In the genomic region with DNA sequence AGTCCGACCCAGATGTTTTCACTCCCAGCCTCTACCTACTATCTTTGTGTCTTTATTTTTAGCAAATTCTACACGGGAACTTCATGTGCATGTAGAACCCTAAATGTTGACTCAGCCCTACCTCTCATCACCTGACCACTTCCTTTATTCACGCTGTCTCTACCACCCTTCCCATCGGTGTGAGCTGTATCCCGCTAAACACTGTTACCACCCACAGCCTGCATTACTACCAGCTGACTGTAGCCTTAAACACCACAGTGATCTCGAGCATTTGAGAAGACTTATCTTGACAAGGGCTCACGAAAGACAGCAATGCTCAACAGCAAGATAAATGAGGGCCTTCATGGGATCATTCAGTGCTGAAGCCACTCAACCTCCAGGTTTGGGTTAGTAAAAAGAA, we compare ENCODE assay signal across 1 cellular context.
TF ChIP-seq lines count a peak whose summit lies in the region.

No MANE protein-coding gene starts in this region.

TF ChIP-seq in K562, 482 proteins besides CTCF, POLR2A, EP300 and RAD21:
- peak; percentile 44; the same call in 1 of the 2 replicates for TF ChIP-seq HMBOX1 (IDR thresholded peaks at IDR 0.05)
- no peak for TF ChIP-seq MTF1 (CRISPR knock-in tag; IDR thresholded peaks at IDR 0.05; ENCODE audit: borderline replicate concordance)
- TF ChIP-seq SLC30A9 (CRISPR knock-in tag; IDR thresholded peaks at IDR 0.05) = no peak
- TF ChIP-seq MEIS2 (IDR thresholded peaks at IDR 0.05; ENCODE audit: partially characterized antibody) = peak; percentile 64
- no peak for TF ChIP-seq DNMT1 (IDR thresholded peaks at IDR 0.05)
- TF ChIP-seq XRCC3 (IDR thresholded peaks at IDR 0.05) = no peak
- TF ChIP-seq, protein P1, sequence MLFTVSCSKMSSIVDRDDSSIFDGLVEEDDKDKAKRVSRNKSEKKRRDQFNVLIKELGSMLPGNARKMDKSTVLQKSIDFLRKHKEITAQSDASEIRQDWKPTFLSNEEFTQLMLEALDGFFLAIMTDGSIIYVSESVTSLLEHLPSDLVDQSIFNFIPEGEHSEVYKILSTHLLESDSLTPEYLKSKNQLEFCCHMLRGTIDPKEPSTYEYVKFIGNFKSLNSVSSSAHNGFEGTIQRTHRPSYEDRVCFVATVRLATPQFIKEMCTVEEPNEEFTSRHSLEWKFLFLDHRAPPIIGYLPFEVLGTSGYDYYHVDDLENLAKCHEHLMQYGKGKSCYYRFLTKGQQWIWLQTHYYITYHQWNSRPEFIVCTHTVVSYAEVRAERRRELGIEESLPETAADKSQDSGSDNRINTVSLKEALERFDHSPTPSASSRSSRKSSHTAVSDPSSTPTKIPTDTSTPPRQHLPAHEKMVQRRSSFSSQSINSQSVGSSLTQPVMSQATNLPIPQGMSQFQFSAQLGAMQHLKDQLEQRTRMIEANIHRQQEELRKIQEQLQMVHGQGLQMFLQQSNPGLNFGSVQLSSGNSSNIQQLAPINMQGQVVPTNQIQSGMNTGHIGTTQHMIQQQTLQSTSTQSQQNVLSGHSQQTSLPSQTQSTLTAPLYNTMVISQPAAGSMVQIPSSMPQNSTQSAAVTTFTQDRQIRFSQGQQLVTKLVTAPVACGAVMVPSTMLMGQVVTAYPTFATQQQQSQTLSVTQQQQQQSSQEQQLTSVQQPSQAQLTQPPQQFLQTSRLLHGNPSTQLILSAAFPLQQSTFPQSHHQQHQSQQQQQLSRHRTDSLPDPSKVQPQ (CRISPR knock-in tag; IDR thresholded peaks at IDR 0.05; ENCODE audit: borderline replicate concordance) = no peak
- peak; percentile 60; the same call in 1 of the 2 replicates for TF ChIP-seq ZBTB33 (CRISPR knock-in tag; IDR thresholded peaks at IDR 0.05)
- TF ChIP-seq, protein P2, sequence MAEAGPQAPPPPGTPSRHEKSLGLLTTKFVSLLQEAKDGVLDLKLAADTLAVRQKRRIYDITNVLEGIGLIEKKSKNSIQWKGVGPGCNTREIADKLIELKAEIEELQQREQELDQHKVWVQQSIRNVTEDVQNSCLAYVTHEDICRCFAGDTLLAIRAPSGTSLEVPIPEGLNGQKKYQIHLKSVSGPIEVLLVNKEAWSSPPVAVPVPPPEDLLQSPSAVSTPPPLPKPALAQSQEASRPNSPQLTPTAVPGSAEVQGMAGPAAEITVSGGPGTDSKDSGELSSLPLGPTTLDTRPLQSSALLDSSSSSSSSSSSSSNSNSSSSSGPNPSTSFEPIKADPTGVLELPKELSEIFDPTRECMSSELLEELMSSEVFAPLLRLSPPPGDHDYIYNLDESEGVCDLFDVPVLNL (CRISPR knock-in tag; IDR thresholded peaks at IDR 0.05; ENCODE audit: low read depth) = no peak
- no peak for TF ChIP-seq NCOA1 (IDR thresholded peaks at IDR 0.05; ENCODE audit: low read depth)
- no peak for TF ChIP-seq NONO (IDR thresholded peaks at IDR 0.05; ENCODE audit: low read depth in 2 of 2, low read length in 1 of 2)
- TF ChIP-seq ZNF239 (CRISPR knock-in tag; IDR thresholded peaks at IDR 0.05) = no peak
- no peak; the same call in 1 of the 2 replicates for TF ChIP-seq EHMT2 (IDR thresholded peaks at IDR 0.05)
- TF ChIP-seq ZFPM2 (CRISPR knock-in tag; IDR thresholded peaks at IDR 0.05) = no peak
- no peak for TF ChIP-seq BHLHE40 (IDR thresholded peaks at IDR 0.05; ENCODE audit: low read length)
- TF ChIP-seq PBX2 (CRISPR knock-in tag; IDR thresholded peaks at IDR 0.05; ENCODE audit: low read depth) = no peak
- TF ChIP-seq PBX2 (tag; conservative IDR thresholded peaks at IDR 0.05; ENCODE audit: low read depth) = peak; percentile 39; the same call in 1 of the 2 replicates
- no peak for TF ChIP-seq RBFOX2 (IDR thresholded peaks at IDR 0.05; ENCODE audit: low read depth, low read length)
- no peak for TF ChIP-seq ZBTB5 (IDR thresholded peaks at IDR 0.05)
